In the genomic region with DNA sequence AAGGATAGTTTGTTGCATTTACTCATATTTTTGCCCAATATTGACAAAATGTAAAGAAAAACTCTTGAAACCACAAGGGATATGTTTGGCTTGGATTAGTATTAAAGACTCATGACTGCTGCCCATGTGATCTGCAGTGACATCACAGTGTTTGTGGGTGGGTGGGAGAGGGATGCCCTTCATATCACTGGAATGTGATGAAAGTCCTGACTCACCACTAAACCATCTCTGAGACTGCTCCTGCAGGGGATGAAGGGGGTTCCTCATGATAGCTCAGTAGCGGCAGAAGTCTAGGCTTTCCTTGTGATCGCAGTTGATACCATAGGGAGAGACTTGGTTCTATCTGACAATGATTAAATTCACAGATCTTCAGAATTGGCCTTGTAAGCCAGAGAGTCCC, we compare ENCODE assay signal across 25 cellular contexts.
A peak's percentile ranks its signal among the peaks of the same experiment; 100 is the strongest.
DNase-seq lines count a peak whose midpoint lies in the region; ATAC-seq and TF ChIP-seq lines count a peak whose summit lies in the region.
"Had no signal": no experiment of that assay in that cellular context is flagged by ENCODE, and none has a peak within 500 bp of the region (broad histone marks: within the 10 kb centered on the region; RNA-seq: fewer than 3 reads in every experiment).

No MANE protein-coding gene starts in this region.

- no peak overlapping the region for H2BK5ac ChIP-seq in mesenchymal stem cell (ENCODE audit: low read depth, low read length, poor library complexity, severe bottlenecking)

- H2BK12ac ChIP-seq in mesenchymal stem cell (ENCODE audit: low read length in 2 of 2) = no peak overlapping the region

- no peak overlapping the region for H2AK5ac ChIP-seq in mesenchymal stem cell (ENCODE audit: low read length, severe bottlenecking)

- DNase-seq in EH (ENCODE audit: low read depth) = peak; percentile 10
- peak; percentile 2 for DNase-seq in RPMI7951 (ENCODE audit: low read depth)
- peak; percentile 3 for DNase-seq in choroid plexus epithelial cell (ENCODE audit: low read depth)
- peak; percentile 10 for DNase-seq in mesenchymal stem cell
- DNase-seq in posterior cingulate gyrus = no peak
- no peak for DNase-seq in GM23338 (ENCODE audit: low spot score)
- DNase-seq: activated CD8-positive, alpha-beta memory T cell treated with anti-CD3 and anti-CD28 coated beads, Interleukin-2, amount 50 U/mL, for 4 hours; activated naive CD8-positive, alpha-beta T cell treated with anti-CD3 and anti-CD28 coated beads, Interleukin-2, amount 10 ng/mL, durations not matched to agents 7 days and 5 days; colonic mucosa; Kasumi-1; NCI-H1092; NCI-H1930; NCI-H82; ovary; PC-3; sigmoid colon; upper lobe of left lung had no signal

- H3K9me2 ChIP-seq in GM23338 (ENCODE audit: insufficient read depth) = 0 out of 2 replicates have a peak, but pooled peaks cover 2% of the 10 kb centered on the region

- no peak overlapping the region for H2BK120ac ChIP-seq in mesenchymal stem cell (ENCODE audit: low read depth, low read length)

- no peak overlapping the region for H3K4me3 Mint-ChIP-seq in GM23338
- H3K4me3 Mint-ChIP-seq: activated naive CD8-positive, alpha-beta T cell treated with anti-CD3 and anti-CD28 coated beads, Interleukin-2, amount 10 ng/mL, durations not matched to agents 7 days and 5 days; brain; nephron; WTC11 had no signal

- H3K4me3 ChIP-seq in choroid plexus epithelial cell (ENCODE audit: low read depth, low read length) (no peak overlapping the region), mesenchymal stem cell (ENCODE audit: insufficient read depth in 1 of 2, low read depth in 1 of 2, low read length in 2 of 2) (no peak overlapping the region), GM23338 (no peak overlapping the region)
- H3K4me3 ChIP-seq: BLaER1 treated with 17β-estradiol and CSF1 and Interleukin-3, amounts not matched to agents 10 nM and 100 nM; colonic mucosa; ovary; sigmoid colon; SK-N-MC; upper lobe of left lung had no signal

- no peaks in the 10 kb centered on the region for H3K27me3 Mint-ChIP-seq in GM23338 (ENCODE audit: insufficient read depth, low read depth, poor library complexity)
- H3K27me3 Mint-ChIP-seq: activated naive CD8-positive, alpha-beta T cell treated with anti-CD3 and anti-CD28 coated beads, Interleukin-2, amount 10 ng/mL, durations not matched to agents 7 days and 5 days had no signal

- no peak overlapping the region for H3K14ac ChIP-seq in mesenchymal stem cell (ENCODE audit: low read length in 2 of 2)

- H3K9me3 ChIP-seq in mesenchymal stem cell (ENCODE audit: control insufficient read depth, low read length) = peaks cover 13% of the 10 kb centered on the region
- H3K9me3 ChIP-seq: colonic mucosa, ovary, sigmoid colon had no signal

- H3K79me1 ChIP-seq in mesenchymal stem cell (replicated peaks; ENCODE audit: low read length, poor library complexity, severe bottlenecking) = no peaks in the 10 kb centered on the region

- no peak overlapping the region for H2BK15ac ChIP-seq in mesenchymal stem cell (ENCODE audit: low read depth, poor library complexity, severe bottlenecking)

- no peak overlapping the region for H2AFZ ChIP-seq in mesenchymal stem cell (ENCODE audit: low read depth, low read length)
- H2AFZ ChIP-seq in GM23338 = no peak overlapping the region

- no peak overlapping the region for H3K27ac Mint-ChIP-seq in GM23338
- H3K27ac Mint-ChIP-seq: activated naive CD8-positive, alpha-beta T cell treated with anti-CD3 and anti-CD28 coated beads, Interleukin-2, amount 10 ng/mL, durations not matched to agents 7 days and 5 days; brain; nephron; WTC11 had no signal

- no peaks in the 10 kb centered on the region for H3F3A ChIP-seq in GM23338 (replicated peaks; ENCODE audit: low read depth)

- H3K23ac ChIP-seq in mesenchymal stem cell (ENCODE audit: low read length in 2 of 2) = no peak overlapping the region

- 50% methylated on average over 2 of the region's 2 CpGs for WGBS in mesenchymal stem cell

- no peaks in the 10 kb centered on the region; the same call in 2 of the 3 replicates for H3K36me3 Mint-ChIP-seq in GM23338 (ENCODE audit: low read depth)
- H3K36me3 Mint-ChIP-seq: activated naive CD8-positive, alpha-beta T cell treated with anti-CD3 and anti-CD28 coated beads, Interleukin-2, amount 10 ng/mL, durations not matched to agents 7 days and 5 days; brain; WTC11 had no signal

- H3K36me3 ChIP-seq in mesenchymal stem cell (ENCODE audit: control insufficient read depth in 1 of 2, insufficient read depth in 2 of 2, low read depth in 1 of 2, low read length in 2 of 2) (no peaks in the 10 kb centered on the region), GM23338 (ENCODE audit: insufficient read depth) (no peaks in the 10 kb centered on the region)
- H3K36me3 ChIP-seq: BLaER1 treated with 17β-estradiol and CSF1 and Interleukin-3, amounts not matched to agents 10 nM and 100 nM; colonic mucosa; ovary; sigmoid colon; upper lobe of left lung had no signal

- H3K4me1 ChIP-seq in mesenchymal stem cell (ENCODE audit: control insufficient read depth, insufficient read depth, low read depth, low read length) (no peaks in the 10 kb centered on the region), GM23338 (ENCODE audit: insufficient read depth) (no peaks in the 10 kb centered on the region)
- H3K4me1 ChIP-seq: BLaER1 treated with 17β-estradiol and CSF1 and Interleukin-3, amounts not matched to agents 10 nM and 100 nM; colonic mucosa; sigmoid colon; upper lobe of left lung had no signal

- peak overlapping the region; percentile 6 for H3K27ac ChIP-seq in mesenchymal stem cell (ENCODE audit: low read length, poor library complexity, severe bottlenecking)
- no peak overlapping the region for H3K27ac ChIP-seq in GM23338 (ENCODE audit: low read depth)
- H3K27ac ChIP-seq: BLaER1 treated with 17β-estradiol and CSF1 and Interleukin-3, amounts not matched to agents 10 nM and 100 nM; colonic mucosa; ovary; sigmoid colon; SK-N-MC; upper lobe of left lung had no signal

- no peak overlapping the region for H3K18ac ChIP-seq in mesenchymal stem cell (ENCODE audit: low read depth in 1 of 2, low read length in 2 of 2)

- no peak overlapping the region for H4K91ac ChIP-seq in mesenchymal stem cell (ENCODE audit: low read length)

- no peaks in the 10 kb centered on the region for H3K9me3 Mint-ChIP-seq in GM23338
- H3K9me3 Mint-ChIP-seq: activated naive CD8-positive, alpha-beta T cell treated with anti-CD3 and anti-CD28 coated beads, Interleukin-2, amount 10 ng/mL, durations not matched to agents 7 days and 5 days; nephron had no signal

- H3K9ac ChIP-seq in mesenchymal stem cell (ENCODE audit: low read length) = no peak overlapping the region
- H3K9ac ChIP-seq: BLaER1 treated with 17β-estradiol and CSF1 and Interleukin-3, amounts not matched to agents 10 nM and 100 nM had no signal

- ATAC-seq in GM19328 (IDR thresholded peaks at IDR 0.05; ENCODE audit: unreplicated experiment) (no peak), GM21381 (IDR thresholded peaks at IDR 0.05; ENCODE audit: unreplicated experiment) (no peak), GM23338 (no peak)
- ATAC-seq: left lobe of liver, PC-3, WTC11 had no signal

- no peak overlapping the region for H3K4me2 ChIP-seq in mesenchymal stem cell (ENCODE audit: low read length, poor library complexity, severe bottlenecking)
- H3K4me2 ChIP-seq in GM23338 = no peak overlapping the region
- H3K4me2 ChIP-seq: BLaER1 treated with 17β-estradiol and CSF1 and Interleukin-3, amounts not matched to agents 10 nM and 100 nM had no signal

- no peak overlapping the region for H3K4ac ChIP-seq in mesenchymal stem cell (ENCODE audit: low read depth in 1 of 2, low read length in 2 of 2)

- H3K79me2 ChIP-seq in GM23338 (replicated peaks; ENCODE audit: insufficient read depth) = no peaks in the 10 kb centered on the region

- no peaks in the 10 kb centered on the region for H3K27me3 ChIP-seq in mesenchymal stem cell (ENCODE audit: control insufficient read depth in 1 of 2, insufficient read depth in 1 of 2, low read length in 2 of 2)
- no peaks in the 10 kb centered on the region for H3K27me3 ChIP-seq in GM23338 (ENCODE audit: insufficient read depth)
- H3K27me3 ChIP-seq: BLaER1 treated with 17β-estradiol and CSF1 and Interleukin-3, amounts not matched to agents 10 nM and 100 nM; colonic mucosa; ovary; sigmoid colon; upper lobe of left lung had no signal

- TF ChIP-seq CTCF in choroid plexus epithelial cell (conservative IDR thresholded peaks at IDR 0.05; ENCODE audit: low read depth, low read length) (no peak), GM23338 (conservative IDR thresholded peaks at IDR 0.05; ENCODE audit: low read depth in 2 of 2) (no peak)

- H3K4me1 Mint-ChIP-seq in GM23338 = no peaks in the 10 kb centered on the region
- H3K4me1 Mint-ChIP-seq: activated naive CD8-positive, alpha-beta T cell treated with anti-CD3 and anti-CD28 coated beads, Interleukin-2, amount 10 ng/mL, durations not matched to agents 7 days and 5 days; brain had no signal

- intact Hi-C loops in posterior cingulate gyrus (cut with DNase I) = no loop called here

- H4K8ac ChIP-seq in mesenchymal stem cell (ENCODE audit: low read length) = no peak overlapping the region

- H4K20me1 ChIP-seq in GM23338 (replicated peaks; ENCODE audit: insufficient read depth) = no peaks in the 10 kb centered on the region
- H4K20me1 ChIP-seq: BLaER1 treated with 17β-estradiol and CSF1 and Interleukin-3, amounts not matched to agents 10 nM and 100 nM had no signal

TF ChIP-seq in GM23338, 12 proteins besides CTCF, POLR2A, EP300 and RAD21 (continues in another document):
- no peak for TF ChIP-seq CREB1 (CRISPR knock-in tag; IDR thresholded peaks at IDR 0.05; ENCODE audit: low read depth)
- TF ChIP-seq STAT1 (IDR thresholded peaks at IDR 0.05; ENCODE audit: unreplicated experiment) = no peak
- TF ChIP-seq NANOG (IDR thresholded peaks at IDR 0.05; ENCODE audit: borderline replicate concordance) = no peak

Comparison
In these comparisons a context has a peak if more than half of its experiments do, and no peak if none do; other contexts are left out.
1. DNase-seq: peak in EH (single experiment), RPMI7951 (single experiment), choroid plexus epithelial cell (single experiment) and mesenchymal stem cell (single experiment); none in posterior cingulate gyrus (0 of 10) and GM23338 (single experiment).